ENCODE assay signal across 23 cellular contexts in the genomic region with DNA sequence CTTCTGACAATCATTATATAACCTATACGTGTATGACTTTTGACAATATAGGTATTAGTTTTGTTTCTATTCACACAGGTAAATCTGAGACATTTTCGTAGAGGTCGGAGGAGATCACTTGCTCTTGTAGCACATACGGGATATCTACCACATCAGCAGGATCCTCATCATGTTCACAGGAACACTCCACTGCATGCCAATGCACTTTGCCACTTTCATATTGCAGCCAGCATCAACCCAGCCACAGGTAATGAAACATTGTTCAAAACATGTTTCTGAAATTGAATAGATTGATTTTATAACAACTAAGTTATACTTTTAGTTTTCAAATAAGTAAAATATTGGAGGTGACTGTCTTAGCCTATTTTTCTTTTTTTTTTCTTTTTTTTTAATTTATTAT. TPM values are rescaled to one million over a fixed set of nuclear protein-coding genes. Genes with fewer than 3 reads are reported as not detected.
DNase-seq lines count a peak whose midpoint lies in the region; ATAC-seq, FAIRE-seq and TF ChIP-seq lines count a peak whose summit lies in the region.
"Had no signal": no experiment of that assay in that cellular context is flagged by ENCODE, and none has a peak within 500 bp of the region (broad histone marks: within the 10 kb centered on the region; RNA-seq: fewer than 3 reads in every experiment).

No MANE protein-coding gene starts in this region.

- TF ChIP-seq CTCF in right lobe of liver (IDR thresholded peaks at IDR 0.05) (no peak), HepG2 (CRISPR knock-in tag; IDR thresholded peaks at IDR 0.05) (no peak), endothelial cell (IDR thresholded peaks at IDR 0.05; ENCODE audit: unreplicated experiment) (no peak), progenitor cell of endocrine pancreas (IDR thresholded peaks at IDR 0.05; ENCODE audit: unreplicated experiment) (no peak)

- no peak for TF ChIP-seq EP300 in HepG2 (IDR thresholded peaks at IDR 0.05; ENCODE audit: low read depth in 2 of 2, low read length in 2 of 2)
- no peak for TF ChIP-seq EP300 in HepG2 (CRISPR knock-in tag; IDR thresholded peaks at IDR 0.05; ENCODE audit: borderline replicate concordance)

- no peak for TF ChIP-seq POLR2A in right lobe of liver (IDR thresholded peaks at IDR 0.05)
- no peak for TF ChIP-seq POLR2A in HepG2 (IDR thresholded peaks at IDR 0.05; ENCODE audit: insufficient read depth in 1 of 2, low read depth in 2 of 2, low read length in 2 of 2)

- H3K4me2 ChIP-seq in HepG2 (ENCODE audit: low read depth, low read length), result no peak overlapping the region
- H3K4me2 ChIP-seq: BLaER1 had no signal

- FAIRE-seq in HepG2 (lab: Jason Lieb, UNC), result no peak
- FAIRE-seq: A204.1, G401.6, GM19239, H1 had no signal

- H3K4me3 Mint-ChIP-seq in endothelial cell (ENCODE audit: unreplicated experiment), result peak overlapping the region; percentile 72
- H3K4me3 Mint-ChIP-seq in progenitor cell of endocrine pancreas (ENCODE audit: low read depth), result no peak overlapping the region
- no peak overlapping the region for H3K4me3 Mint-ChIP-seq in effector memory CD8-positive, alpha-beta T cell
- H3K4me3 Mint-ChIP-seq: CD4-positive, CD25-positive, alpha-beta regulatory T cell; CD8-positive, alpha-beta T cell had no signal

- H3K36me3 Mint-ChIP-seq in endothelial cell (ENCODE audit: low read depth, unreplicated experiment) (peaks cover 32% of the 10 kb centered on the region), progenitor cell of endocrine pancreas (ENCODE audit: insufficient read depth) (peaks cover 48% of the 10 kb centered on the region)
- H3K36me3 Mint-ChIP-seq in effector memory CD8-positive, alpha-beta T cell (ENCODE audit: insufficient read depth), result peaks cover 32% of the 10 kb centered on the region

- no peak for TF ChIP-seq RAD21 in HepG2 (CRISPR knock-in tag; IDR thresholded peaks at IDR 0.05)

- H4K20me1 ChIP-seq in HepG2 (ENCODE audit: insufficient read depth, low read length), result no peaks in the 10 kb centered on the region
- H4K20me1 ChIP-seq: BLaER1 had no signal

- no peak overlapping the region for H3K4me3 ChIP-seq in right lobe of liver
- no peak overlapping the region for H3K4me3 ChIP-seq in HepG2 (replicated peaks in 1 of 3; ENCODE audit: insufficient read depth in 1 of 3, low read depth in 2 of 3, low read length in 3 of 3)
- H3K4me3 ChIP-seq: BLaER1, GM23248 had no signal

- POLR2A ChIA-PET in HepG2 (lab: Yijun Ruan, JAX), result no interaction called here

- H3K4me1 Mint-ChIP-seq in endothelial cell (ENCODE audit: unreplicated experiment) (no peaks in the 10 kb centered on the region), progenitor cell of endocrine pancreas (ENCODE audit: low read depth) (no peaks in the 10 kb centered on the region)
- H3K4me1 Mint-ChIP-seq in effector memory CD8-positive, alpha-beta T cell (ENCODE audit: low read depth in 2 of 2), result no peaks in the 10 kb centered on the region

- intact Hi-C loops in right lobe of liver (cut with DNase I) (no loop called here), HepG2 (cut with micrococcal nuclease; ENCODE audit: unreplicated experiment) (no loop called here)

- H3K9ac ChIP-seq in HepG2 (ENCODE audit: insufficient read depth, low read depth, low read length), result no peak overlapping the region
- H3K9ac ChIP-seq: BLaER1, GM23248 had no signal

- H3K9me3 ChIP-seq in right lobe of liver (no peaks in the 10 kb centered on the region), HepG2 (ENCODE audit: low read length) (no peaks in the 10 kb centered on the region)
- H3K9me3 ChIP-seq: Caco-2 had no signal

- H3K79me2 ChIP-seq in HepG2 (ENCODE audit: insufficient read depth, low read length), result no peaks in the 10 kb centered on the region

- CTCF ChIA-PET in HepG2 (lab: Yijun Ruan, JAX; ENCODE audit: low intra/inter-chr PET ratio, low total read pairs), result no interaction called here

- H3K27ac Mint-ChIP-seq in endothelial cell (ENCODE audit: unreplicated experiment) (no peak overlapping the region), progenitor cell of endocrine pancreas (peak overlapping the region; percentile 63)
- H3K27ac Mint-ChIP-seq in effector memory CD8-positive, alpha-beta T cell, result no peak overlapping the region
- H3K27ac Mint-ChIP-seq: CD4-positive, CD25-positive, alpha-beta regulatory T cell; CD8-positive, alpha-beta T cell had no signal

- DNase-seq in right lobe of liver (no peak), HepG2 (ENCODE audit: low spot score) (no peak), endothelial cell (ENCODE audit: low spot score) (no peak), progenitor cell of endocrine pancreas (ENCODE audit: low spot score, unreplicated experiment) (no peak), AG20443 (ENCODE audit: low spot score) (no peak), mesenteric fat pad (ENCODE audit: low spot score) (no peak)
- no peak for DNase-seq in effector memory CD8-positive, alpha-beta T cell
- DNase-seq: ACHN; Caco-2; CD4-positive, CD25-positive, alpha-beta regulatory T cell; CD8-positive, alpha-beta T cell; DMS153; DND-41; GM23248; H7; HCEC 1CT had no signal

- 76% methylated on average over 4 of the region's 4 CpGs for WGBS in right lobe of liver (ENCODE audit: insufficient coverage, low coverage, low lambda C conversion rate, missing lambda C conversion rate)
- 97% methylated on average over 4 of the region's 4 CpGs for WGBS in HepG2 (ENCODE audit: low lambda C conversion rate)

- H3K4me1 ChIP-seq in right lobe of liver, result peaks cover 0 to 4% (median 0%) of the 10 kb centered on the region in 4 donors
- no peaks in the 10 kb centered on the region for H3K4me1 ChIP-seq in HepG2 (ENCODE audit: insufficient read depth, low read length)
- H3K4me1 ChIP-seq: BLaER1, Caco-2 had no signal

- no peaks in the 10 kb centered on the region for H3K27me3 ChIP-seq in right lobe of liver
- H3K27me3 ChIP-seq in HepG2 (ENCODE audit: control insufficient read depth in 1 of 2, insufficient read depth in 2 of 2, low read length in 2 of 2), result no peaks in the 10 kb centered on the region
- H3K27me3 ChIP-seq: BLaER1 had no signal

- peaks cover 0 to 24% (median 3%) of the 10 kb centered on the region in 4 donors for H3K36me3 ChIP-seq in right lobe of liver
- peaks cover 3 to 19% of the 10 kb centered on the region in 2 experiments; a peak in 4 of 5 replicates for H3K36me3 ChIP-seq in HepG2 (replicated peaks in 1 of 2; ENCODE audit: control insufficient read depth in 1 of 2, insufficient read depth in 2 of 2, low read length in 2 of 2)

- peaks cover 4% of the 10 kb centered on the region for H3K27me3 Mint-ChIP-seq in endothelial cell (ENCODE audit: unreplicated experiment)
- no peaks in the 10 kb centered on the region for H3K27me3 Mint-ChIP-seq in progenitor cell of endocrine pancreas
- H3K27me3 Mint-ChIP-seq in effector memory CD8-positive, alpha-beta T cell, result no peaks in the 10 kb centered on the region
- H3K27me3 Mint-ChIP-seq: CD4-positive, CD25-positive, alpha-beta regulatory T cell had no signal

- peak in 3 of 4 donors; percentile 36 to 70 (median 46) for ATAC-seq in right lobe of liver
- ATAC-seq in HepG2, result no peak
- ATAC-seq in effector memory CD8-positive, alpha-beta T cell (replicated peaks), result no peak
- ATAC-seq: CD8-positive, alpha-beta T cell had no signal

- no TSS peak for BruUV-seq in HepG2 (replicated peaks; lab: Mats Ljungman, UMichigan)

- H3K27ac ChIP-seq in right lobe of liver (no peak overlapping the region), HepG2 (ENCODE audit: extremely low read length, insufficient read depth, low read length) (no peak overlapping the region)
- H3K27ac ChIP-seq: 22Rv1, BLaER1, C4-2B, GM23248 had no signal

- in situ Hi-C loops in HepG2 (cut with HindIII; ENCODE audit: extremely low pct_ligation_motif_present, low pct_unique_long_range_greater_than_20kb), result no loop called here

- no peak overlapping the region for H2AFZ ChIP-seq in HepG2 (ENCODE audit: low read length)
- H2AFZ ChIP-seq: GM23248 had no signal

- H3K9me3 Mint-ChIP-seq in endothelial cell (ENCODE audit: unreplicated experiment) (peaks cover 4% of the 10 kb centered on the region), progenitor cell of endocrine pancreas (ENCODE audit: low read depth) (peaks cover 7% of the 10 kb centered on the region)
- no peaks in the 10 kb centered on the region for H3K9me3 Mint-ChIP-seq in effector memory CD8-positive, alpha-beta T cell
- H3K9me3 Mint-ChIP-seq: CD8-positive, alpha-beta T cell had no signal

TF ChIP-seq in HepG2, 621 proteins besides CTCF, POLR2A, EP300 and RAD21 (continues in another document):
- TF ChIP-seq TBX3 (IDR thresholded peaks at IDR 0.05; ENCODE audit: borderline replicate concordance), result no peak
- no peak for TF ChIP-seq RFX1 (IDR thresholded peaks at IDR 0.05)
- no peak for TF ChIP-seq SMYD3 (CRISPR knock-in tag; IDR thresholded peaks at IDR 0.05)

RNA-seq across cellular contexts. Expression of gene DMXL1, which starts 50.0 kb away (rescaled TPM):
- 10 to 100 TPM; 19.1 to 25.6 (median 22.9) TPM for total RNA-seq in right lobe of liver
- 18.6 and 22.9 TPM in 2 replicates for total RNA-seq in HepG2 (2016; rRNA removed; fragmentation: Illumina TruSeq; extraction: Trizol)
- total RNA-seq in HepG2 (2016; cell fraction: cytosol; rRNA removed; fragmentation: Illumina TruSeq; extraction: Trizol; ENCODE audit: low read depth), result 4.9 and 7.2 TPM in 2 replicates
- 15.3 and 25.9 TPM in 2 replicates for total RNA-seq in HepG2 (2016; cell fraction: insoluble cytoplasmic fraction; rRNA removed; fragmentation: Illumina TruSeq; extraction: Trizol)
- total RNA-seq in HepG2 (2016; cell fraction: membrane; rRNA removed; fragmentation: Illumina TruSeq; extraction: Trizol), result 6.3 and 7.1 TPM in 2 replicates
- 39.9 and 40.6 TPM in 2 replicates for total RNA-seq in HepG2 (2016; cell fraction: nucleus; rRNA removed; fragmentation: Illumina TruSeq; extraction: Trizol)
- polyA plus RNA-seq in HepG2 (2011; rRNA removed), result 6.0 and 6.9 TPM in 2 replicates
- polyA plus RNA-seq in HepG2 (2011; cell fraction: cytosol; rRNA removed), result 1.8 and 3.1 TPM in 2 replicates
- polyA plus RNA-seq in HepG2 (2011; cell fraction: nucleus; rRNA removed), result 7.6 and 8.9 TPM in 2 replicates
- polyA plus RNA-seq in HepG2 (2012), result 6.0 and 9.1 TPM in 2 replicates
- polyA plus RNA-seq in HepG2 (2016; cell fraction: cytosol; fragmentation: Illumina TruSeq; extraction: Trizol; ENCODE audit: low read depth), result 1.2 and 1.9 TPM in 2 replicates
- 13.9 and 15.8 TPM in 2 replicates for polyA plus RNA-seq in HepG2 (2016; cell fraction: insoluble cytoplasmic fraction; fragmentation: Illumina TruSeq; extraction: Trizol; ENCODE audit: low read depth)
- 2.2 and 2.3 TPM in 2 replicates for polyA plus RNA-seq in HepG2 (2016; cell fraction: membrane; fragmentation: Illumina TruSeq; extraction: Trizol; ENCODE audit: low read depth)
- polyA plus RNA-seq in HepG2 (2016; cell fraction: nucleus; fragmentation: Illumina TruSeq; extraction: Trizol; ENCODE audit: insufficient read depth, low read depth), result 17.8 and 21.6 TPM in 2 replicates
- polyA minus RNA-seq in HepG2 (2011; rRNA and poly(A)+ RNA removed; ENCODE audit: low replicate concordance), result 21.6 and 36.0 TPM in 2 replicates
- polyA minus RNA-seq in HepG2 (2011; cell fraction: cytosol; rRNA and poly(A)+ RNA removed), result 9.2 and 11.2 TPM in 2 replicates
- polyA minus RNA-seq in HepG2 (2011; cell fraction: nucleus; rRNA and poly(A)+ RNA removed), result 87.3 and 91.9 TPM in 2 replicates
- total RNA-seq in endothelial cell (ENCODE audit: unreplicated experiment), result 24.9 TPM
- 47.0 and 48.3 TPM in 2 replicates for total RNA-seq in progenitor cell of endocrine pancreas
- 57.0 TPM for total RNA-seq in mesenteric fat pad

Comparison
In these comparisons a context has a peak if more than half of its experiments do, and no peak if none do; other contexts are left out.
1. ATAC-seq: peak in right lobe of liver (3 of 4); none in HepG2 (single experiment) and effector memory CD8-positive, alpha-beta T cell (single experiment).